In the genomic region with DNA sequence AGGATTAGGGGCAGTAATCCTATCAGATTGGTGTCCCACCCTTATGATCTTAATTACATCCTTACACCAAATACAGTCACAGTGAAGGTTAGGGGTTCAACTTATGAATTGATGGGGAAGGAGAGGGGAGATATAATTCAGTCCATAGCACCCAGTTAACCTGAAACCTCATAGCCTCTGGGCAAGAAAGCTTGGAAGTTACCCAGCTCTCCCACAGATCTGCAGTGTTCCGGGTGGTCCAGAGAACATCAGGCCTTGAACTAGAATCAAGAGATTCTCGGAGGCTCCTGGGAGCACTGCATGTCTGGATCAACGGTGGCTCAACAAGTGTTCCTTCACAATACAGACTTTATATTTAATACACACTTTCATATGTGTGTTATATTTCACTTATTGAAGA, we compare ENCODE assay signal across 23 cellular contexts.
DNase-seq lines count a peak whose midpoint lies in the region; ATAC-seq, FAIRE-seq and TF ChIP-seq lines count a peak whose summit lies in the region.
"Had no signal": no experiment of that assay in that cellular context is flagged by ENCODE, and none has a peak within 500 bp of the region (broad histone marks: within the 10 kb centered on the region; RNA-seq: fewer than 3 reads in every experiment).

No MANE protein-coding gene starts in this region.

- no peaks in the 10 kb centered on the region for H3K36me3 Mint-ChIP-seq in Caco-2 (ENCODE audit: insufficient read depth, unreplicated experiment)
- no peaks in the 10 kb centered on the region for H3K36me3 Mint-ChIP-seq in astrocyte (ENCODE audit: low read depth, unreplicated experiment)
- H3K36me3 Mint-ChIP-seq in osteocyte (ENCODE audit: unreplicated experiment) = peaks cover 2% of the 10 kb centered on the region
- no peaks in the 10 kb centered on the region for H3K36me3 Mint-ChIP-seq in activated T-cell treated with anti-CD3 and anti-CD28 coated beads, Interleukin-2, amount 50 U/mL, for 24 hours (ENCODE audit: low read depth)
- H3K36me3 Mint-ChIP-seq in activated T-helper 2 cell treated with anti-CD3 and anti-CD28 coated beads, Interferon-gamma antibody, Interleukin-2, Interleukin-4, amounts not matched to agents 10 μg/mL and 5 μg/mL and 100 μg/mL, durations not matched to agents 14 hours and 24 hours and 36 hours (ENCODE audit: low read depth) = no peaks in the 10 kb centered on the region
- H3K36me3 Mint-ChIP-seq: activated CD8-positive, alpha-beta memory T cell treated with anti-CD3 and anti-CD28 coated beads, Interleukin-2, amount 10 ng/mL, durations not matched to agents 7 days and 5 days; activated naive CD8-positive, alpha-beta T cell; memory B cell had no signal

- H4K20me1 ChIP-seq in astrocyte (ENCODE audit: insufficient read depth, low read length) = no peaks in the 10 kb centered on the region

- DNase-seq in Caco-2 (no peak), astrocyte (ENCODE audit: low read depth) (no peak), osteocyte (ENCODE audit: extremely low spot score, unreplicated experiment) (no peak), inferior parietal cortex (ENCODE audit: extremely low spot score) (no peak)
- no peak for DNase-seq in activated T-cell treated with anti-CD3 and anti-CD28 coated beads, Interleukin-2, amount 50 U/mL, for 24 hours
- DNase-seq in activated T-helper 2 cell treated with anti-CD3 and anti-CD28 coated beads, Interferon-gamma antibody, Interleukin-2, Interleukin-4, amounts not matched to agents 10 μg/mL and 5 μg/mL and 100 μg/mL, durations not matched to agents 14 hours and 24 hours and 36 hours (ENCODE audit: low spot score) = no peak
- DNase-seq: activated CD4-positive, alpha-beta T cell treated with anti-CD3 and anti-CD28 coated beads, Interleukin-2, amount 10 ng/mL, durations not matched to agents 7 days and 5 days; activated CD8-positive, alpha-beta memory T cell treated with anti-CD3 and anti-CD28 coated beads, Interleukin-2, amount 10 ng/mL, durations not matched to agents 7 days and 5 days; aorta; GDM1; left cardiac atrium; NCI-H2171; stimulated activated CD4-positive, alpha-beta T cell treated with anti-CD3 and anti-CD28 coated beads, Interleukin-1b, Interleukin-23, amount 100 ng/mL, for 48 hours; upper lobe of right lung had no signal

- ATAC-seq in HG02759 (IDR thresholded peaks at IDR 0.05; ENCODE audit: unreplicated experiment) = peak; percentile 9
- ATAC-seq in HG02571 (IDR thresholded peaks at IDR 0.05; ENCODE audit: unreplicated experiment) = no peak
- ATAC-seq: activated CD8-positive, alpha-beta memory T cell treated with anti-CD3 and anti-CD28 coated beads, Interleukin-2, amount 10 ng/mL, durations not matched to agents 7 days and 5 days; GM23338 had no signal

- POLR2A ChIA-PET in Caco-2 (lab: Charles Lee) = no interaction called here

- H3K27me3 Mint-ChIP-seq in Caco-2 (ENCODE audit: insufficient read depth, unreplicated experiment) = no peaks in the 10 kb centered on the region
- H3K27me3 Mint-ChIP-seq in astrocyte (ENCODE audit: low read depth, unreplicated experiment) = no peaks in the 10 kb centered on the region
- H3K27me3 Mint-ChIP-seq in osteocyte (ENCODE audit: unreplicated experiment) = no peaks in the 10 kb centered on the region
- H3K27me3 Mint-ChIP-seq in activated T-cell treated with anti-CD3 and anti-CD28 coated beads, Interleukin-2, amount 50 U/mL, for 24 hours = peaks cover 2% of the 10 kb centered on the region
- no peaks in the 10 kb centered on the region for H3K27me3 Mint-ChIP-seq in activated T-helper 2 cell treated with anti-CD3 and anti-CD28 coated beads, Interferon-gamma antibody, Interleukin-2, Interleukin-4, amounts not matched to agents 10 μg/mL and 5 μg/mL and 100 μg/mL, durations not matched to agents 14 hours and 24 hours and 36 hours (ENCODE audit: low read depth)
- H3K27me3 Mint-ChIP-seq: activated CD8-positive, alpha-beta memory T cell treated with anti-CD3 and anti-CD28 coated beads, Interleukin-2, amount 10 ng/mL, durations not matched to agents 7 days and 5 days; central memory CD8-positive, alpha-beta T cell; memory B cell had no signal

- H3K9me3 Mint-ChIP-seq in Caco-2 (ENCODE audit: unreplicated experiment) = no peaks in the 10 kb centered on the region
- H3K9me3 Mint-ChIP-seq in astrocyte (ENCODE audit: unreplicated experiment) = no peaks in the 10 kb centered on the region
- peaks cover 17% of the 10 kb centered on the region for H3K9me3 Mint-ChIP-seq in osteocyte (ENCODE audit: unreplicated experiment)
- no peaks in the 10 kb centered on the region for H3K9me3 Mint-ChIP-seq in activated T-cell treated with anti-CD3 and anti-CD28 coated beads, Interleukin-2, amount 50 U/mL, for 24 hours
- no peaks in the 10 kb centered on the region for H3K9me3 Mint-ChIP-seq in activated T-helper 2 cell treated with anti-CD3 and anti-CD28 coated beads, Interferon-gamma antibody, Interleukin-2, Interleukin-4, amounts not matched to agents 10 μg/mL and 5 μg/mL and 100 μg/mL, durations not matched to agents 14 hours and 24 hours and 36 hours
- H3K9me3 Mint-ChIP-seq: activated CD4-positive, alpha-beta T cell treated with anti-CD3 and anti-CD28 coated beads, Interleukin-2, amount 10 ng/mL, durations not matched to agents 7 days and 5 days; central memory CD8-positive, alpha-beta T cell; memory B cell; T-helper 2 cell treated with Interferon-gamma antibody and Interleukin-4, amounts not matched to agents 5 μg/mL and 100 μg/mL, for 36 hours had no signal

- H3K4me1 ChIP-seq in Caco-2 = 0 out of 2 replicates have a peak, but pooled peaks cover 3% of the 10 kb centered on the region
- H3K4me1 ChIP-seq in astrocyte (ENCODE audit: insufficient read depth, low read length) = peaks cover 15% of the 10 kb centered on the region
- H3K4me1 ChIP-seq: upper lobe of right lung had no signal

- peak overlapping the region; percentile 36 for H3K27ac ChIP-seq in astrocyte (ENCODE audit: low read depth, low read length)
- H3K27ac ChIP-seq: KMS-11, RWPE1, upper lobe of right lung had no signal

- no peak overlapping the region for H3K4me3 ChIP-seq in Caco-2 (ENCODE audit: low read depth, low read length)
- H3K4me3 ChIP-seq in astrocyte (ENCODE audit: insufficient read depth, low read depth, low read length) = no peak overlapping the region
- H3K4me3 ChIP-seq: GM23338, upper lobe of right lung had no signal

- CTCF ChIA-PET in Caco-2 (lab: Charles Lee) = no interaction called here

- no peak for TF ChIP-seq CTCF in Caco-2 (IDR thresholded peaks at IDR 0.05; ENCODE audit: insufficient read depth in 1 of 2, low read depth in 1 of 2, low read length in 1 of 2, severe bottlenecking in 1 of 2, unreplicated experiment in 1 of 2)
- TF ChIP-seq CTCF in astrocyte (IDR thresholded peaks at IDR 0.05; ENCODE audit: insufficient read depth, low read depth, low read length) = no peak
- TF ChIP-seq CTCF in osteocyte (IDR thresholded peaks at IDR 0.05) = no peak

- H3K4me1 Mint-ChIP-seq in Caco-2 (ENCODE audit: low read depth, unreplicated experiment) (peaks cover 8% of the 10 kb centered on the region), astrocyte (ENCODE audit: low read depth, unreplicated experiment) (peaks cover 17% of the 10 kb centered on the region), osteocyte (ENCODE audit: unreplicated experiment) (peaks cover 16% of the 10 kb centered on the region)
- H3K4me1 Mint-ChIP-seq in activated T-cell treated with anti-CD3 and anti-CD28 coated beads, Interleukin-2, amount 50 U/mL, for 24 hours (ENCODE audit: low read depth) = no peaks in the 10 kb centered on the region
- H3K4me1 Mint-ChIP-seq in activated T-helper 2 cell treated with anti-CD3 and anti-CD28 coated beads, Interferon-gamma antibody, Interleukin-2, Interleukin-4, amounts not matched to agents 10 μg/mL and 5 μg/mL and 100 μg/mL, durations not matched to agents 14 hours and 24 hours and 36 hours (ENCODE audit: low read depth) = no peaks in the 10 kb centered on the region
- H3K4me1 Mint-ChIP-seq: activated CD4-positive, alpha-beta T cell treated with anti-CD3 and anti-CD28 coated beads, Interleukin-2, amount 10 ng/mL, durations not matched to agents 7 days and 5 days; activated CD8-positive, alpha-beta memory T cell treated with anti-CD3 and anti-CD28 coated beads, Interleukin-2, amount 10 ng/mL, durations not matched to agents 7 days and 5 days; central memory CD8-positive, alpha-beta T cell; GM23338 had no signal

- BruUV-seq in Caco-2 (replicated peaks; lab: Mats Ljungman, UMichigan) = no TSS peak

- no peak overlapping the region for H3K4me3 Mint-ChIP-seq in Caco-2 (ENCODE audit: unreplicated experiment)
- no peak overlapping the region for H3K4me3 Mint-ChIP-seq in astrocyte (ENCODE audit: unreplicated experiment)
- no peak overlapping the region for H3K4me3 Mint-ChIP-seq in osteocyte (ENCODE audit: unreplicated experiment)
- no peak overlapping the region for H3K4me3 Mint-ChIP-seq in activated T-cell treated with anti-CD3 and anti-CD28 coated beads, Interleukin-2, amount 50 U/mL, for 24 hours
- no peak overlapping the region for H3K4me3 Mint-ChIP-seq in activated T-helper 2 cell treated with anti-CD3 and anti-CD28 coated beads, Interferon-gamma antibody, Interleukin-2, Interleukin-4, amounts not matched to agents 10 μg/mL and 5 μg/mL and 100 μg/mL, durations not matched to agents 14 hours and 24 hours and 36 hours (ENCODE audit: low read depth)
- H3K4me3 Mint-ChIP-seq: activated CD4-positive, alpha-beta T cell treated with anti-CD3 and anti-CD28 coated beads, Interleukin-2, amount 10 ng/mL, durations not matched to agents 7 days and 5 days; activated CD8-positive, alpha-beta memory T cell treated with anti-CD3 and anti-CD28 coated beads, Interleukin-2, amount 10 ng/mL, durations not matched to agents 7 days and 5 days; activated naive CD8-positive, alpha-beta T cell; central memory CD8-positive, alpha-beta T cell; GM23338; memory B cell; T-helper 2 cell treated with Interferon-gamma antibody and Interleukin-4, amounts not matched to agents 5 μg/mL and 100 μg/mL, for 36 hours had no signal

- no peak overlapping the region for H3K9ac ChIP-seq in astrocyte (ENCODE audit: low read length)
- H3K9ac ChIP-seq: KMS-11 had no signal

- peak; percentile 9 for FAIRE-seq in astrocyte (lab: Jason Lieb, UNC)

- intact Hi-C loops in Caco-2 (cut with micrococcal nuclease; ENCODE audit: unreplicated experiment) = no loop called here
- intact Hi-C loops in activated T-helper 2 cell treated with anti-CD3 and anti-CD28 coated beads, Interferon-gamma antibody, Interleukin-2, Interleukin-4, amounts not matched to agents 10 μg/mL and 5 μg/mL and 100 μg/mL, durations not matched to agents 14 hours and 24 hours and 36 hours (cut with micrococcal nuclease) = no loop called here

- H3K36me3 ChIP-seq in Caco-2 (ENCODE audit: control insufficient read depth, insufficient read depth, low read length) = no peaks in the 10 kb centered on the region
- H3K36me3 ChIP-seq in astrocyte (ENCODE audit: insufficient read depth, low read length) = no peaks in the 10 kb centered on the region
- H3K36me3 ChIP-seq: upper lobe of right lung had no signal

- peak overlapping the region; percentile 34 for H3K4me2 ChIP-seq in astrocyte (ENCODE audit: low read length)
- H3K4me2 ChIP-seq: GM23338, KMS-11 had no signal

- H3K9me3 ChIP-seq in Caco-2 (no peaks in the 10 kb centered on the region), astrocyte (ENCODE audit: insufficient read depth, low read depth, low read length) (no peaks in the 10 kb centered on the region)
- H3K9me3 ChIP-seq: upper lobe of right lung had no signal

- H3K27ac Mint-ChIP-seq in Caco-2 (ENCODE audit: unreplicated experiment) (peak overlapping the region; percentile 61), astrocyte (ENCODE audit: unreplicated experiment) (peak overlapping the region; percentile 47), osteocyte (ENCODE audit: unreplicated experiment) (peak overlapping the region; percentile 54)
- H3K27ac Mint-ChIP-seq in activated T-cell treated with anti-CD3 and anti-CD28 coated beads, Interleukin-2, amount 50 U/mL, for 24 hours = no peak overlapping the region
- no peak overlapping the region for H3K27ac Mint-ChIP-seq in activated T-helper 2 cell treated with anti-CD3 and anti-CD28 coated beads, Interferon-gamma antibody, Interleukin-2, Interleukin-4, amounts not matched to agents 10 μg/mL and 5 μg/mL and 100 μg/mL, durations not matched to agents 14 hours and 24 hours and 36 hours
- H3K27ac Mint-ChIP-seq: activated CD4-positive, alpha-beta T cell treated with anti-CD3 and anti-CD28 coated beads, Interleukin-2, amount 10 ng/mL, durations not matched to agents 7 days and 5 days; activated CD8-positive, alpha-beta memory T cell treated with anti-CD3 and anti-CD28 coated beads, Interleukin-2, amount 10 ng/mL, durations not matched to agents 7 days and 5 days; activated naive CD8-positive, alpha-beta T cell; GM23338; memory B cell; T-helper 2 cell treated with Interferon-gamma antibody and Interleukin-4, amounts not matched to agents 5 μg/mL and 100 μg/mL, for 36 hours had no signal

- no peaks in the 10 kb centered on the region for H3K27me3 ChIP-seq in Caco-2 (replicated peaks; ENCODE audit: control insufficient read depth, insufficient read depth, low read length)
- H3K27me3 ChIP-seq in astrocyte (ENCODE audit: insufficient read depth, low read length) = no peaks in the 10 kb centered on the region
- H3K27me3 ChIP-seq: upper lobe of right lung had no signal

- no peaks in the 10 kb centered on the region for H3K79me2 ChIP-seq in astrocyte (ENCODE audit: insufficient read depth, low read length)

- peak overlapping the region; percentile 27 for H2AFZ ChIP-seq in astrocyte (ENCODE audit: low read depth, low read length)
- H2AFZ ChIP-seq: GM23338 had no signal

Comparison
In these comparisons a context has a peak if more than half of its experiments do, and no peak if none do; other contexts are left out.
1. H3K27ac Mint-ChIP-seq: peak in Caco-2 (single experiment), astrocyte (single experiment) and osteocyte (single experiment); none in activated T-cell treated with anti-CD3 and anti-CD28 coated beads, Interleukin-2, amount 50 U/mL, for 24 hours (single experiment) and activated T-helper 2 cell treated with anti-CD3 and anti-CD28 coated beads, Interferon-gamma antibody, Interleukin-2, Interleukin-4, amounts not matched to agents 10 μg/mL and 5 μg/mL and 100 μg/mL, durations not matched to agents 14 hours and 24 hours and 36 hours (single experiment).